12 cellular contexts compared by ENCODE assay signal in the genomic region with DNA sequence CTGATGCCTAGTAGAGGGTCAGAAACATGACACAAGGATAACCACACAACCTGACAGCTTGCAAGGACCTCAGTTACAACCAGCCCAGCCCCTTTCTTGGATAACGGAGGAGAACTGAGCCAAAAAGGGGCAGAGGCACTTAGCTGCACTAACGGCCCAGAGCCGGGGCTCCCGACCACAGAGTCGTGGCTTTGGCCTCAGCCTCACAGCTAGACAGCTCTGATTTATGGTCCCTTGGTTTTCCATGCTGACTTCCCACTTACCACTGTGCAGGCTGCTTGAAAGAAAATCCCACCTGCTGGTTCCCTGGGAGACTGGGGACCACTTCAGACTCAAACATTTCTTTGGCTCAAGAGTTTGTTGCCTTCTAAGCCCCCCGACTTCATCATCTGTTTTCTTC.
"Had no signal": no experiment of that assay in that cellular context is flagged by ENCODE, and none has a peak within 500 bp of the region (broad histone marks: within the 10 kb centered on the region; RNA-seq: fewer than 3 reads in every experiment).

No MANE protein-coding gene starts in this region.

- H3K4me3 ChIP-seq: psoas muscle had no signal

- H3K9me3 ChIP-seq: neutrophil, psoas muscle had no signal

- H3K27ac ChIP-seq: neutrophil, psoas muscle had no signal

- ATAC-seq: activated CD4-positive, CD25-positive, alpha-beta regulatory T cell treated with anti-CD3 and anti-CD28 coated beads, Interleukin-2, amount 50 U/mL, for 24 hours; esophagus mucosa; psoas muscle; sciatic nerve; stimulated activated naive B cell treated with anti-CD40 and anti-IgM and Interleukin-4, amounts not matched to agents 10 μg/mL and 1 μg/mL and 100 μg/mL, for 72 hours had no signal

- DNase-seq: activated effector memory CD4-positive, alpha-beta T cell treated with anti-CD3 and anti-CD28 coated beads, Interleukin-2, amount 50 U/mL, for 16 hours; activated naive CD8-positive, alpha-beta T cell treated with anti-CD3 and anti-CD28 coated beads for 36 hours; anterior cingulate cortex; hippocampal formation; psoas muscle; stimulated activated CD4-positive, alpha-beta T cell treated with anti-CD3 and anti-CD28 coated beads, Interleukin-2, amount 100 ng/mL, for 24 hours; stimulated activated naive B cell treated with anti-CD40 and anti-IgM and Interleukin-4, amounts not matched to agents 10 μg/mL and 1 μg/mL and 100 μg/mL, for 72 hours; trophoblast cell had no signal

- H3K4me1 ChIP-seq: psoas muscle had no signal
